1 cellular context compared by ENCODE assay signal in genomic region chr1:94912263-94912986, GRCh38.
TF ChIP-seq lines count a peak whose summit lies in the region.

No MANE protein-coding gene starts in this region.

TF ChIP-seq in WTC11, 78 proteins besides CTCF, POLR2A, EP300 and RAD21 (continued from another document):
- TF ChIP-seq IRF1 (CRISPR knock-in tag; IDR thresholded peaks at IDR 0.05) (no peak), ZNF281 (CRISPR knock-in tag; IDR thresholded peaks at IDR 0.05) (no peak), ATF2 (CRISPR knock-in tag; IDR thresholded peaks at IDR 0.05; ENCODE audit: borderline replicate concordance, low read depth) (no peak), GABPB1 (CRISPR knock-in tag; IDR thresholded peaks at IDR 0.05) (no peak), OVOL2 (CRISPR knock-in tag; IDR thresholded peaks at IDR 0.05; ENCODE audit: borderline replicate concordance) (no peak), ELF4 (CRISPR knock-in tag; IDR thresholded peaks at IDR 0.05; ENCODE audit: low read depth) (no peak), SP1 (CRISPR knock-in tag; conservative IDR thresholded peaks at IDR 0.05) (no peak)
